Comparison of ENCODE assay signal across 8 cellular contexts in the genomic region with DNA sequence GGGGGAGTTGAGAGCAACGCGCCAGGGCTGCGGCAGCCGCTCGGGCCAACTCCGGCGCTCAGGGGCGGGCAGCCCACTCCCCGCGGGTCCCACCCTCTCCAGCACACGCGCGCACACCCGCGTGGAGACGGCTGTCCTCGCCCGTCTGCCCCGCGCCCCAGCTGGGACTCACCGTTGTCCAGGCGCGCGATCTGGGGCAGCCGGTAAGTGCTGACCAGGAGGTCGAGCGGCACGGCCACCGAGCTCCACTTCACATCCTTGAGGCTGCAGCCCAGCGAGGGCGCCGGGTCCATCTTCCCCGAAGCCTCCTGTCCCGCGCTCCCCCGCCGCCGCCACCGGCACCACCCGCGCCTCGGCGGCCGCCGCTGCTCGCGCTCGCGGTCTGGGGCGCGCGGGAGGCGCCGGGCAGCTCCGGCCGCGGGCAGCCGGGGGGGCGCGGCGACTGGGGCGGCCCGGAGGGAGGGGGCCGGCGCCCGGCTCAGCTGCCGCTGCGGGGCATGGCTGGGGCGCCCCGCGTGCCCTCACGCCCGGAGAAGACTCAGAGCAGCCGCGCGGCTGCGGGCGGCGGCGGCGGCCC. TPM values are rescaled to one million over a fixed set of nuclear protein-coding genes. Genes with fewer than 3 reads are reported as not detected.
DNase-seq lines count a peak whose midpoint lies in the region; ATAC-seq, FAIRE-seq and TF ChIP-seq lines count a peak whose summit lies in the region.

No MANE protein-coding gene starts in this region.

- H3K27me3 ChIP-seq in GM12878 (replicated peaks in 1 of 2; ENCODE audit: control insufficient read depth in 2 of 2, insufficient read depth in 2 of 2, low read length in 1 of 2), result peaks cover 8 to 24% of the 10 kb centered on the region in 2 experiments
- no peaks in the 10 kb centered on the region for H3K27me3 ChIP-seq in skeletal muscle tissue (ENCODE audit: control insufficient read depth in 3 of 3, insufficient read depth in 3 of 3, low read length in 3 of 3)

- no TSS peak for BruUV-seq in GM12878 (replicated peaks; lab: Mats Ljungman, UMichigan)

- in situ Hi-C loops in GM13976 (cut with MboI; ENCODE audit: low sequenced_read_pairs, unreplicated experiment), result no loop called here
- in situ Hi-C loops in GM12878 (cut with MboI), result no loop called here

- TF ChIP-seq POLR2A in A549 (IDR thresholded peaks at IDR 0.05; ENCODE audit: low read length) (no peak), GM12878 (IDR thresholded peaks at IDR 0.05; ENCODE audit: low read depth, low read length) (no peak)

- 0% methylated on average over 7 of the region's 81 CpGs for WGBS in A549 (ENCODE audit: missing lambda C conversion rate)
- 7% methylated on average over 15 of the region's 81 CpGs for WGBS in GM12878 (ENCODE audit: insufficient coverage, insufficient replicate concordance, low lambda C conversion rate, missing lambda C conversion rate)

- no peaks in the 10 kb centered on the region for H3K79me2 ChIP-seq in GM12878 (ENCODE audit: control insufficient read depth, insufficient read depth, low read length)

- POLR2A ChIA-PET in A549 (lab: Yijun Ruan, JAX) (interaction anchor here (0.9 to 2.6 kb wide), 9 partner anchors 86 to 198 kb away, joined by 3 to 19 read pairs (median 4); no protein-coding TSS in a partner anchor), GM12878 (lab: Charles Lee) (no interaction called here)

- TF ChIP-seq CTCF in A549 (IDR thresholded peaks at IDR 0.05) (no peak), GM13976 (IDR thresholded peaks at IDR 0.05; ENCODE audit: borderline replicate concordance, control extremely low read depth, extremely low read depth, insufficient read depth, missing control alignments) (no peak), GM12878 (IDR thresholded peaks at IDR 0.05 in 2 of 3, conservative IDR thresholded peaks at IDR 0.05 in 1 of 3; ENCODE audit: control insufficient read depth in 2 of 3, extremely low read depth in 1 of 3, insufficient read depth in 1 of 3, low read depth in 3 of 3, low read length in 3 of 3) (no peak)

- peak overlapping the region; percentile 74 for H2AFZ ChIP-seq in GM12878 (ENCODE audit: control insufficient read depth, low read depth, low read length)

- ATAC-seq in A549 (peak; percentile 32 to 54), GM12878 (no peak), HG02642 (IDR thresholded peaks at IDR 0.05; ENCODE audit: poor library complexity, unreplicated experiment) (no peak), GM19397 (IDR thresholded peaks at IDR 0.05; ENCODE audit: unreplicated experiment) (no peak)

- H4K20me1 ChIP-seq in GM12878 (ENCODE audit: control insufficient read depth, insufficient read depth), result no peaks in the 10 kb centered on the region

- no peak for TF ChIP-seq EP300 in A549 (IDR thresholded peaks at IDR 0.05)
- no peak for TF ChIP-seq EP300 in GM12878 (IDR thresholded peaks at IDR 0.05; ENCODE audit: borderline replicate concordance in 1 of 2, control insufficient read depth in 1 of 2, low read depth in 2 of 2, low read length in 2 of 2)

- no peaks in the 10 kb centered on the region for H3K9me3 ChIP-seq in A549
- no peaks in the 10 kb centered on the region for H3K9me3 ChIP-seq in GM12878 (replicated peaks; ENCODE audit: control insufficient read depth, insufficient read depth, low read length)
- H3K9me3 ChIP-seq in iPS-18c (ENCODE audit: control insufficient read depth, insufficient read depth, low read length), result no peaks in the 10 kb centered on the region
- H3K9me3 ChIP-seq in skeletal muscle tissue (ENCODE audit: control insufficient read depth in 3 of 3, low read length in 3 of 3), result no peaks in the 10 kb centered on the region

- intact Hi-C loops in GM12878 (cut with micrococcal nuclease; ENCODE audit: unreplicated experiment), result loop anchor here (10.0 kb wide), 1 partner anchor 195 kb away; no protein-coding TSS in a partner anchor

- TF ChIP-seq RAD21 in A549 (conservative IDR thresholded peaks at IDR 0.05 in 1 of 2, IDR thresholded peaks at IDR 0.05 in 1 of 2), result no peak
- no peak for TF ChIP-seq RAD21 in GM12878 (IDR thresholded peaks at IDR 0.05; ENCODE audit: insufficient read depth, low read depth, low read length)

- H3K36me3 ChIP-seq in GM12878 (ENCODE audit: control insufficient read depth in 2 of 2, insufficient read depth in 2 of 2, low read length in 1 of 2) (no peaks in the 10 kb centered on the region), skeletal muscle tissue (ENCODE audit: control insufficient read depth in 3 of 3, insufficient read depth in 3 of 3, low read length in 3 of 3) (no peaks in the 10 kb centered on the region)

- SMC1A ChIA-PET in GM12878 (lab: Charles Lee; ENCODE audit: uncharacterized antibody, unreplicated experiment), result no interaction called here

- H3K4me1 ChIP-seq in A549, result peaks cover 15% of the 10 kb centered on the region; the same call in 1 of the 3 replicates
- no peaks in the 10 kb centered on the region for H3K4me1 ChIP-seq in GM12878 (ENCODE audit: control insufficient read depth, insufficient read depth, low read length)
- H3K4me1 ChIP-seq in skeletal muscle tissue (ENCODE audit: control insufficient read depth in 3 of 3, insufficient read depth in 3 of 3, low read length in 3 of 3), result peaks cover 16 to 19% (median 16%) of the 10 kb centered on the region in 3 donors

- H3K9ac ChIP-seq in GM12878 (ENCODE audit: control insufficient read depth, insufficient read depth, low read length) (no peak overlapping the region), skeletal muscle tissue (ENCODE audit: low read depth in 1 of 3, low read length in 3 of 3) (peak overlapping the region; percentile 82 to 87 (median 85))

- H3K27ac ChIP-seq in A549 (peak overlapping the region; percentile 82 to 93), GM12878 (ENCODE audit: control insufficient read depth, insufficient read depth) (no peak overlapping the region), skeletal muscle tissue (ENCODE audit: low read depth, low read length) (peak overlapping the region; percentile 71)

- FAIRE-seq in A549 (lab: Jason Lieb, UNC) (no peak), GM12878 (lab: Jason Lieb, UNC) (no peak)

- H3K4me2 ChIP-seq in A549, result peak overlapping the region; percentile 71
- peak overlapping the region; percentile 90 for H3K4me2 ChIP-seq in GM12878 (ENCODE audit: control insufficient read depth, insufficient read depth)

- CTCF ChIA-PET in A549 (lab: Yijun Ruan, JAX) (interaction anchor here (0.6 to 8.4 kb wide), 39 partner anchors 8 to 404 kb away, joined by 3 to 89 read pairs (median 4); no protein-coding TSS in a partner anchor), GM12878 (lab: Yijun Ruan, JAX) (interaction anchor here (1.2 to 1.8 kb wide), 3 partner anchors 181 to 312 kb away, joined by 4 to 13 read pairs (median 9); no protein-coding TSS in a partner anchor)

- RAD21 ChIA-PET in GM12878 (lab: Charles Lee; ENCODE audit: unreplicated experiment), result interaction anchor here (0.6 to 1.7 kb wide), 4 partner anchors 30 to 198 kb away, joined by 3 to 9 read pairs (median 4); no protein-coding TSS in a partner anchor

- peak; percentile 12 to 28 for DNase-seq in A549 (ENCODE audit: low read depth in 1 of 2, low spot score in 1 of 2)
- DNase-seq in GM13976 (ENCODE audit: low spot score), result peak; percentile 50
- peak; percentile 41 for DNase-seq in NCI-H1092 (lab: John Stamatoyannopoulos, UW)
- DNase-seq in GM12878 (ENCODE audit: low read depth, low spot score), result no peak

- H3K4me3 ChIP-seq in A549 (peak overlapping the region; percentile 89), GM12878 (peak overlapping the region; percentile 36; the same call in 1 of the 2 replicates), iPS-18c (ENCODE audit: insufficient read depth, low read depth, low read length) (peak overlapping the region; percentile 69), skeletal muscle tissue (ENCODE audit: low read length in 3 of 3) (peak overlapping the region; percentile 66 to 85 (median 76))

TF ChIP-seq in A549, 52 proteins besides CTCF, POLR2A, EP300 and RAD21 (continues in another document):
- TF ChIP-seq, protein P1, sequence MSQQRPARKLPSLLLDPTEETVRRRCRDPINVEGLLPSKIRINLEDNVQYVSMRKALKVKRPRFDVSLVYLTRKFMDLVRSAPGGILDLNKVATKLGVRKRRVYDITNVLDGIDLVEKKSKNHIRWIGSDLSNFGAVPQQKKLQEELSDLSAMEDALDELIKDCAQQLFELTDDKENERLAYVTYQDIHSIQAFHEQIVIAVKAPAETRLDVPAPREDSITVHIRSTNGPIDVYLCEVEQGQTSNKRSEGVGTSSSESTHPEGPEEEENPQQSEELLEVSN (IDR thresholded peaks at IDR 0.05; ENCODE audit: borderline replicate concordance, low read depth), result no peak
- TF ChIP-seq SMC3 (IDR thresholded peaks at IDR 0.05), result no peak

RNA-seq across cellular contexts. Expression of gene GAREM1, which starts 0.5 kb away (rescaled TPM):
- 5.0 and 6.5 TPM in 2 replicates for polyA plus RNA-seq in A549 (2011; rRNA removed)
- polyA plus RNA-seq in A549 (2012; cell fraction: cytosol; rRNA removed), result 1.2 and 1.8 TPM in 2 replicates
- 1.2 and 1.3 TPM in 2 replicates for polyA plus RNA-seq in A549 (2012; cell fraction: nucleus; rRNA removed)
- polyA plus RNA-seq in A549 (2017; fragmentation: RNase III; extraction: RNeasy Plus Mini Kit Qiagen cat#74134 plus additional on column Dnase treatment), result 1.0 to 1.3 TPM (median 1.3 TPM) in 3 replicates
- 8.7 and 11.9 TPM in 2 replicates for polyA minus RNA-seq in A549 (2011; rRNA and poly(A)+ RNA removed)
- total RNA-seq in GM12878 (2013; cell fraction: nucleolus; rRNA removed), result not detected in 2 replicates
- total RNA-seq in GM12878 (2014; rRNA removed), result not detected in 2 replicates
- total RNA-seq in GM12878 (2014; rRNA removed; fragmentation: Illumina TruSeq; extraction: Trizol), result not detected in 2 replicates
- 0.05 and 0.08 TPM in 2 replicates for total RNA-seq in GM12878 (2021)
- not detected for polyA plus RNA-seq in GM12878 (2011; ENCODE audit: low read depth)
- polyA plus RNA-seq in GM12878 (2011; rRNA removed), result 0.05 and 0.13 TPM in 2 replicates
- 0.05 and 0.07 TPM in 2 replicates for polyA plus RNA-seq in GM12878 (2011; cell fraction: cytosol; rRNA removed)
- 0.04 and 0.06 TPM in 2 replicates for polyA plus RNA-seq in GM12878 (2011; cell fraction: nucleus; rRNA removed)
- polyA plus RNA-seq in GM12878 (2012), result 0.32 TPM in 1 of 2 replicates, not detected in the other
- not detected in 2 replicates for polyA plus RNA-seq in GM12878 (2014; fragmentation: Illumina TruSeq; extraction: Trizol)
- polyA plus RNA-seq in GM12878 (2014; fragmentation: Nextera tagmentation; extraction: Ambion mirVana), result not detected
- 0.43 TPM in 1 of 2 replicates, not detected in the other for polyA plus RNA-seq in GM12878 (2014; rRNA removed)
- polyA plus RNA-seq in GM12878 (2016; fragmentation: Nextera tagmentation; extraction: Ambion mirVana), result under 1 TPM in 1 of 2 experiments, not detected in 1; 0.29 TPM
- 0.10 and 0.37 TPM in 2 replicates for polyA minus RNA-seq in GM12878 (2011; rRNA and poly(A)+ RNA removed)
- polyA minus RNA-seq in GM12878 (2011; cell fraction: cytosol; rRNA and poly(A)+ RNA removed), result not detected in 2 replicates
- 0.10 and 0.12 TPM in 2 replicates for polyA minus RNA-seq in GM12878 (2011; cell fraction: nucleus; rRNA and poly(A)+ RNA removed)
- 5.2 TPM for total RNA-seq in skeletal muscle tissue

Comparison
In these comparisons a context has a peak if more than half of its experiments do, and no peak if none do; other contexts are left out.
1. ATAC-seq: peak in A549 (2 of 2); none in GM12878 (single experiment), HG02642 (single experiment) and GM19397 (single experiment).
2. H3K4me3 ChIP-seq: peak in every context shown above with its lines; median percentile 89 in A549; 76 in skeletal muscle tissue; 69 in iPS-18c; 36 in GM12878.